In genomic region chr19:18110833-18111232, GRCh38 we compare ENCODE assay signal across 10 cellular contexts. TPM values are rescaled to one million over a fixed set of nuclear protein-coding genes. Genes with fewer than 3 reads are reported as not detected.
DNase-seq lines count a peak whose midpoint lies in the region; ATAC-seq and TF ChIP-seq lines count a peak whose summit lies in the region.
"Had no signal": no experiment of that assay in that cellular context is flagged by ENCODE, and none has a peak within 500 bp of the region (broad histone marks: within the 10 kb centered on the region; RNA-seq: fewer than 3 reads in every experiment).

No MANE protein-coding gene starts in this region.

- H3K27me3 ChIP-seq in SK-N-SH (ENCODE audit: insufficient read depth) (no peaks in the 10 kb centered on the region), spleen (replicated peaks in 1 of 7) (peaks cover 0 to 12% (median 0%) of the 10 kb centered on the region in 7 donors)

- no peaks in the 10 kb centered on the region for H3K79me2 ChIP-seq in SK-N-SH (ENCODE audit: insufficient read depth)

- peaks cover 12% of the 10 kb centered on the region for H3F3A ChIP-seq in SK-N-SH (replicated peaks; ENCODE audit: insufficient read depth)

- H3K4me1 Mint-ChIP-seq in activated T-helper 17 cell treated with anti-CD3 and anti-CD28 coated beads, Interleukin-2, amount 50 U/mL, for 72 hours, result peaks cover 7% of the 10 kb centered on the region

- no peak for TF ChIP-seq POLR2A in spleen (IDR thresholded peaks at IDR 0.05)

- no peak overlapping the region for H2AFZ ChIP-seq in SK-N-SH (ENCODE audit: low read depth)

- peak overlapping the region; percentile 94 for H3K4me2 ChIP-seq in SK-N-SH

- no peak for TF ChIP-seq RAD21 in SK-N-SH (IDR thresholded peaks at IDR 0.05; ENCODE audit: low read length)

- ATAC-seq in SK-N-SH treated with all-trans-retinoic acid at 6 μM for 48 hours, result no peak
- ATAC-seq in activated T-helper 17 cell treated with anti-CD3 and anti-CD28 coated beads, Interleukin-2, amount 50 U/mL, for 72 hours (replicated peaks), result no peak

- no peaks in the 10 kb centered on the region for H4K20me1 ChIP-seq in SK-N-SH (ENCODE audit: insufficient read depth)

- POLR2A ChIA-PET in SK-N-SH (lab: Yijun Ruan, JAX), result interaction anchor here (1.9 kb wide), 1 partner anchor 57 kb away, joined by 4 read pairs; no protein-coding TSS in a partner anchor

- intact Hi-C loops in spleen (cut with DNase I; ENCODE audit: low total_unique reads), result loop anchor here (5.0 kb wide), 2 partner anchors 41 to 141 kb away; partner anchors contain the start of gene PIK3R2

- no peak for TF ChIP-seq EP300 in SK-N-SH (IDR thresholded peaks at IDR 0.05; ENCODE audit: borderline replicate concordance in 1 of 2, low read depth in 1 of 2, low read length in 1 of 2)

- peaks cover 81% of the 10 kb centered on the region for H3K36me3 Mint-ChIP-seq in activated T-helper 17 cell treated with anti-CD3 and anti-CD28 coated beads, Interleukin-2, amount 50 U/mL, for 72 hours (ENCODE audit: low read depth)

- H3K4me1 ChIP-seq in SK-N-SH (ENCODE audit: control insufficient read depth in 1 of 2, insufficient read depth in 2 of 2, low read depth in 1 of 2, low read length in 1 of 2) (peaks cover 0 to 12% of the 10 kb centered on the region in 2 experiments; a peak in 1 of 4 replicates), spleen (peaks cover 13 to 98% (median 59%) of the 10 kb centered on the region in 6 donors)

- H3K4me3 ChIP-seq in SK-N-SH (ENCODE audit: low read depth in 2 of 2, low read length in 1 of 2) (peak overlapping the region; percentile 63 to 80; a peak in 3 of 4 replicates), iPS-18c (ENCODE audit: insufficient read depth, low read depth, low read length) (peak overlapping the region; percentile 81; the same call in 1 of the 2 replicates), spleen (peak overlapping the region; percentile 39 to 84 (median 62))

- H3K36me3 ChIP-seq in SK-N-SH (replicated peaks in 1 of 2; ENCODE audit: control insufficient read depth in 1 of 2, insufficient read depth in 2 of 2, low read length in 1 of 2) (peaks cover 0 to 4% of the 10 kb centered on the region in 2 experiments), spleen (peaks cover 0 to 51% (median 4%) of the 10 kb centered on the region in 6 donors)

- H3K9me2 ChIP-seq in SK-N-SH, result no peaks in the 10 kb centered on the region

- no peak overlapping the region for H3K9ac ChIP-seq in SK-N-SH

- WGBS in SK-N-SH (ENCODE audit: low lambda C conversion rate), result 95% methylated on average over 8 of the region's 10 CpGs
- WGBS in spleen, 5 donors, result 79 to 85% (median 83%) methylated on average over 9 to 10 of the region's 10 CpGs

- no peaks in the 10 kb centered on the region for H3K27me3 Mint-ChIP-seq in activated T-helper 17 cell treated with anti-CD3 and anti-CD28 coated beads, Interleukin-2, amount 50 U/mL, for 72 hours

- CTCF ChIA-PET in SK-N-SH (lab: Yijun Ruan, JAX), result interaction anchor here (0.7 to 6.3 kb wide), 9 partner anchors 9 to 239 kb away, joined by 3 to 78 read pairs (median 6); partner anchors contain the start of gene PIK3R2

- H3K27ac Mint-ChIP-seq in activated T-helper 17 cell treated with anti-CD3 and anti-CD28 coated beads, Interleukin-2, amount 50 U/mL, for 72 hours, result no peak overlapping the region

- H3K27ac ChIP-seq in SK-N-SH (ENCODE audit: low read depth in 2 of 2, low read length in 1 of 2) (no peak overlapping the region), spleen (peak overlapping the region in 5 of 8 donors; percentile 87 to 98 (median 91))

- TF ChIP-seq CTCF in SK-N-SH (IDR thresholded peaks at IDR 0.05) (no peak), spleen (IDR thresholded peaks at IDR 0.05 in 8 of 11, conservative IDR thresholded peaks at IDR 0.05 in 3 of 11) (no peak)

- H3K9me3 Mint-ChIP-seq in activated T-helper 17 cell treated with anti-CD3 and anti-CD28 coated beads, Interleukin-2, amount 50 U/mL, for 72 hours, result no peaks in the 10 kb centered on the region

- peak overlapping the region; percentile 67 for H3K4me3 Mint-ChIP-seq in activated T-helper 17 cell treated with anti-CD3 and anti-CD28 coated beads, Interleukin-2, amount 50 U/mL, for 72 hours

- no peaks in the 10 kb centered on the region for H3K9me3 ChIP-seq in SK-N-SH
- peaks cover 2% of the 10 kb centered on the region for H3K9me3 ChIP-seq in iPS-18c (ENCODE audit: control insufficient read depth, insufficient read depth, low read length)
- H3K9me3 ChIP-seq in spleen, result no peaks in the 10 kb centered on the region

- no peak for DNase-seq in SK-N-SH
- DNase-seq in spleen, result no peak
- no peak for DNase-seq in NCI-H146 treated with DMSO at 0.1 percent for 48 hours (lab: John Stamatoyannopoulos, UW; ENCODE audit: unreplicated experiment)
- no peak for DNase-seq in cerebellar cortex (ENCODE audit: low spot score)
- no peak for DNase-seq in activated effector memory CD4-positive, alpha-beta T cell treated with Interleukin-2 at 50 U/mL for 16 hours
- DNase-seq: 8988T; stimulated activated CD4-positive, alpha-beta T cell treated with anti-CD3 and anti-CD28 coated beads, Interleukin-1b, Interleukin-23, amount 100 ng/mL, for 48 hours had no signal

TF ChIP-seq in SK-N-SH, 30 proteins besides CTCF, POLR2A, EP300 and RAD21 (continues in another document):
- TF ChIP-seq NFIC (IDR thresholded peaks at IDR 0.05; ENCODE audit: borderline replicate concordance) (no peak), JUND (IDR thresholded peaks at IDR 0.05) (no peak), NRF1 (IDR thresholded peaks at IDR 0.05; ENCODE audit: low read depth, low read length) (no peak), GABPA (IDR thresholded peaks at IDR 0.05; ENCODE audit: low read depth) (no peak), FOSL2 (IDR thresholded peaks at IDR 0.05; ENCODE audit: borderline replicate concordance, low read depth) (no peak), RCOR1 (IDR thresholded peaks at IDR 0.05; ENCODE audit: low read length) (no peak), FOXJ3 (CRISPR knock-in tag; IDR thresholded peaks at IDR 0.05) (no peak)

TF ChIP-seq in SK-N-SH treated with all-trans-retinoic acid at 6 μM for 48 hours, 23 proteins besides CTCF, POLR2A, EP300 and RAD21 (continues in another document):
- no peak for TF ChIP-seq ZNF565 (CRISPR knock-in tag; conservative IDR thresholded peaks at IDR 0.05; ENCODE audit: low read depth)
- TF ChIP-seq RARB (CRISPR knock-in tag; IDR thresholded peaks at IDR 0.05), result no peak
- TF ChIP-seq PPARA (CRISPR knock-in tag; IDR thresholded peaks at IDR 0.05; ENCODE audit: borderline replicate concordance), result no peak
- no peak for TF ChIP-seq TSHZ2 (CRISPR knock-in tag; IDR thresholded peaks at IDR 0.05)
- TF ChIP-seq TCF4 (CRISPR knock-in tag; IDR thresholded peaks at IDR 0.05; ENCODE audit: borderline replicate concordance), result no peak
- no peak for TF ChIP-seq OSR1 (CRISPR knock-in tag; IDR thresholded peaks at IDR 0.05)
- no peak for TF ChIP-seq ZNF70 (CRISPR knock-in tag; IDR thresholded peaks at IDR 0.05)
- TF ChIP-seq BACH2 (CRISPR knock-in tag; IDR thresholded peaks at IDR 0.05; ENCODE audit: borderline replicate concordance), result no peak

RNA-seq across cellular contexts. Expression of gene MAST3, which starts 13.3 kb away (rescaled TPM):
- polyA plus RNA-seq in SK-N-SH (2012; rRNA removed) (3.1 and 4.5 TPM in 2 replicates), spleen (10 to 100 TPM in 2 of 3 donors, 1 to 10 TPM in 1; 8.9 to 17.1 (median 16.1) TPM)
- polyA plus RNA-seq in SK-N-SH (2012; cell fraction: cytosol; rRNA removed), result 1.9 and 3.1 TPM in 2 replicates
- polyA plus RNA-seq in SK-N-SH (2012; cell fraction: nucleus; rRNA removed), result 12.8 and 17.8 TPM in 2 replicates
- 10 to 100 TPM; 23.5 to 46.6 TPM for total RNA-seq in activated T-helper 17 cell treated with anti-CD3 and anti-CD28 coated beads, Interleukin-2, amount 50 U/mL, for 72 hours
- total RNA-seq in spleen, result 10 to 100 TPM; 31.3 to 52.7 (median 39.4) TPM

RNA-seq across cellular contexts. Expression of gene IL12RB1, which starts 24.1 kb away (rescaled TPM):
- polyA plus RNA-seq in SK-N-SH (2012; rRNA removed), result 0.02 TPM in 1 of 2 replicates, not detected in the other
- polyA plus RNA-seq in SK-N-SH (2012; cell fraction: cytosol; rRNA removed), result 0.05 TPM in 1 of 2 replicates, not detected in the other
- polyA plus RNA-seq in SK-N-SH (2012; cell fraction: nucleus; rRNA removed), result not detected in 2 replicates
- total RNA-seq in activated T-helper 17 cell treated with anti-CD3 and anti-CD28 coated beads, Interleukin-2, amount 50 U/mL, for 72 hours, result 10 to 100 TPM; 28.6 to 54.5 TPM
- total RNA-seq in spleen, result 10 to 100 TPM; 19.7 to 31.6 (median 25.3) TPM
- polyA plus RNA-seq in spleen, result 10 to 100 TPM in 2 of 3 donors, 1 to 10 TPM in 1; 9.9 to 21.5 (median 14.8) TPM

RNA-seq across cellular contexts. Expression of gene PIK3R2, which starts 42.1 kb away (rescaled TPM):
- polyA plus RNA-seq in SK-N-SH (2012; rRNA removed) (27.5 and 36.6 TPM in 2 replicates), spleen (1 to 10 TPM; 4.2 to 5.1 (median 4.9) TPM)
- 17.4 and 30.3 TPM in 2 replicates for polyA plus RNA-seq in SK-N-SH (2012; cell fraction: cytosol; rRNA removed)
- polyA plus RNA-seq in SK-N-SH (2012; cell fraction: nucleus; rRNA removed), result 52.1 and 53.0 TPM in 2 replicates
- total RNA-seq in activated T-helper 17 cell treated with anti-CD3 and anti-CD28 coated beads, Interleukin-2, amount 50 U/mL, for 72 hours, result 10 to 100 TPM; 13.0 to 21.8 TPM
- 10 to 100 TPM in 6 of 7 donors, 1 to 10 TPM in 1; 6.6 to 22.7 (median 16.3) TPM for total RNA-seq in spleen

Comparison
In these comparisons a context has a peak if more than half of its experiments do, and no peak if none do; other contexts are left out.
1. H3K27ac ChIP-seq: peak in spleen (5 of 8); none in SK-N-SH (0 of 2).
2. Peak in every context shown above with its lines, with median percentiles within 50 percentile points of each other: H3K4me3 ChIP-seq.